ENCODE assay signal across 18 cellular contexts in genomic region chr18:24695168-24695567, GRCh38.
DNase-seq lines count a peak whose midpoint lies in the region; ATAC-seq and TF ChIP-seq lines count a peak whose summit lies in the region.
"Had no signal": no experiment of that assay in that cellular context is flagged by ENCODE, and none has a peak within 500 bp of the region (broad histone marks: within the 10 kb centered on the region; RNA-seq: fewer than 3 reads in every experiment).

No MANE protein-coding gene starts in this region.

- no peak overlapping the region for H3K27ac Mint-ChIP-seq in stimulated activated effector memory CD8-positive, alpha-beta T cell treated with anti-CD3 and anti-CD28 coated beads, Interleukin-12 subunit alpha, Interleukin-12 subunit beta, amount 100 ng/mL, for 72 hours
- H3K27ac Mint-ChIP-seq: B cell; CD4-positive, alpha-beta T cell had no signal

- H3K27ac ChIP-seq in GM23248: no peak overlapping the region
- H3K27ac ChIP-seq in vagina: no peak overlapping the region

- H2AFZ ChIP-seq in GM23248: no peak overlapping the region

- H3K9me2 ChIP-seq in GM23248 (ENCODE audit: insufficient read depth): no peaks in the 10 kb centered on the region
- H3K9me2 ChIP-seq: SK-N-SH had no signal

- no peak for TF ChIP-seq POLR2A in vagina (IDR thresholded peaks at IDR 0.05)

- H3K79me2 ChIP-seq in GM23248 (ENCODE audit: insufficient read depth): no peaks in the 10 kb centered on the region

- TF ChIP-seq CTCF in vagina (IDR thresholded peaks at IDR 0.05): no peak

- H3K36me3 ChIP-seq in GM23248 (ENCODE audit: low read depth): no peaks in the 10 kb centered on the region
- H3K36me3 ChIP-seq in vagina: no peaks in the 10 kb centered on the region

- no peak overlapping the region for H3K9ac ChIP-seq in GM23248
- H3K9ac ChIP-seq: SK-N-SH had no signal

- no peaks in the 10 kb centered on the region for H3K9me3 Mint-ChIP-seq in stimulated activated effector memory CD8-positive, alpha-beta T cell treated with anti-CD3 and anti-CD28 coated beads, Interleukin-12 subunit alpha, Interleukin-12 subunit beta, amount 100 ng/mL, for 72 hours

- H3K27me3 ChIP-seq in GM23248 (replicated peaks; ENCODE audit: insufficient read depth) (peaks cover 23% of the 10 kb centered on the region), vagina (no peaks in the 10 kb centered on the region)

- DNase-seq in AG20443 (ENCODE audit: low spot score) (peak; percentile 11), GM23248 (peak; percentile 8), NCI-H345 (lab: John Stamatoyannopoulos, UW) (peak; percentile 81), fibroblast of peridontal ligament (ENCODE audit: extremely low read depth) (peak; percentile 1), vagina (ENCODE audit: extremely low spot score in 2 of 2) (no peak)
- no peak for DNase-seq in stimulated activated effector memory CD8-positive, alpha-beta T cell treated with anti-CD3 and anti-CD28 coated beads, Interleukin-12 subunit alpha, Interleukin-12 subunit beta, amount 100 ng/mL, for 72 hours (ENCODE audit: low spot score in 2 of 2)
- DNase-seq: ACHN; CD4-positive, alpha-beta T cell; KG1; NCI-H1092 treated with DMSO at 0.1 percent for 48 hours; NCI-H187; NCI-H2227 treated with DMSO at 0.1 percent for 48 hours; NCI-H82; SK-N-SH had no signal

- H3K4me1 ChIP-seq in GM23248 (ENCODE audit: insufficient read depth) (no peaks in the 10 kb centered on the region), vagina (no peaks in the 10 kb centered on the region)

- H3K4me2 ChIP-seq in GM23248 (ENCODE audit: unreplicated experiment): no peak overlapping the region
- H3K4me2 ChIP-seq: SK-N-SH had no signal

- WGBS in GM23248 (ENCODE audit: low coverage in 1 of 2, low lambda C conversion rate in 2 of 2, missing lambda C conversion rate in 2 of 2), 2 experiments: 1 to 6% methylated on average over 3 of the region's 3 CpGs

- ATAC-seq in HG03460 (IDR thresholded peaks at IDR 0.05; ENCODE audit: unreplicated experiment): no peak
- ATAC-seq in stimulated activated effector memory CD8-positive, alpha-beta T cell treated with anti-CD3 and anti-CD28 coated beads, Interleukin-12 subunit alpha, Interleukin-12 subunit beta, amount 100 ng/mL, for 72 hours: no peak
- ATAC-seq: GM12878, Right ventricle myocardium inferior had no signal

- intact Hi-C loops in vagina (cut with DNase I): no loop called here

- H3K4me3 Mint-ChIP-seq in stimulated activated effector memory CD8-positive, alpha-beta T cell treated with anti-CD3 and anti-CD28 coated beads, Interleukin-12 subunit alpha, Interleukin-12 subunit beta, amount 100 ng/mL, for 72 hours: no peak overlapping the region
- H3K4me3 Mint-ChIP-seq: B cell; CD4-positive, alpha-beta T cell had no signal

- H3K36me3 Mint-ChIP-seq in stimulated activated effector memory CD8-positive, alpha-beta T cell treated with anti-CD3 and anti-CD28 coated beads, Interleukin-12 subunit alpha, Interleukin-12 subunit beta, amount 100 ng/mL, for 72 hours: no peaks in the 10 kb centered on the region

- no peaks in the 10 kb centered on the region for H4K20me1 ChIP-seq in GM23248 (ENCODE audit: insufficient read depth)

- H3K4me3 ChIP-seq in GM23248: no peak overlapping the region
- H3K4me3 ChIP-seq in vagina: no peak overlapping the region
- H3K4me3 ChIP-seq: GM12878 had no signal

- no peaks in the 10 kb centered on the region for H3F3A ChIP-seq in GM23248 (ENCODE audit: insufficient read depth)

- in situ Hi-C loops in GM23248 (cut with MboI): no loop called here

- H3K4me1 Mint-ChIP-seq in stimulated activated effector memory CD8-positive, alpha-beta T cell treated with anti-CD3 and anti-CD28 coated beads, Interleukin-12 subunit alpha, Interleukin-12 subunit beta, amount 100 ng/mL, for 72 hours: no peaks in the 10 kb centered on the region
- H3K4me1 Mint-ChIP-seq: B cell had no signal

- H3K9me3 ChIP-seq in GM23248 (ENCODE audit: low read depth): no peaks in the 10 kb centered on the region
- H3K9me3 ChIP-seq in vagina: no peaks in the 10 kb centered on the region
- H3K9me3 ChIP-seq: SK-N-SH had no signal

Comparison
In these comparisons a context has a peak if more than half of its experiments do, and no peak if none do; other contexts are left out.
1. DNase-seq: peak in AG20443 (single experiment), GM23248 (single experiment), NCI-H345 (single experiment) and fibroblast of peridontal ligament (single experiment); none in vagina (0 of 2) and stimulated activated effector memory CD8-positive, alpha-beta T cell treated with anti-CD3 and anti-CD28 coated beads, Interleukin-12 subunit alpha, Interleukin-12 subunit beta, amount 100 ng/mL, for 72 hours (0 of 2).